ENCODE assay signal across 26 cellular contexts in genomic region chr17:42544874-42545283, GRCh38.
"Had no signal": no experiment of that assay in that cellular context is flagged by ENCODE, and none has a peak within 500 bp of the region (broad histone marks: within the 10 kb centered on the region; RNA-seq: fewer than 3 reads in every experiment).

No MANE protein-coding gene starts in this region.

- H3K27ac ChIP-seq: breast epithelium, foreskin keratinocyte, heart right ventricle, left ventricle myocardium inferior, neural progenitor cell, uterus had no signal

- DNase-seq: activated CD4-positive, alpha-beta memory T cell treated with anti-CD3 and anti-CD28 coated beads, Interleukin-2, amount 10 ng/mL, durations not matched to agents 7 days and 5 days; activated CD4-positive, alpha-beta T cell treated with anti-CD3 and anti-CD28 coated beads for 1 hour; activated CD4-positive, alpha-beta T cell treated with anti-CD3 and anti-CD28 coated beads, Interleukin-2, amount 10 ng/mL, durations not matched to agents 7 days and 5 days; activated CD8-positive, alpha-beta memory T cell treated with anti-CD3 and anti-CD28 coated beads, Interleukin-2, amount 50 U/mL, for 48 hours; activated naive CD8-positive, alpha-beta T cell treated with anti-CD3 and anti-CD28 coated beads, Interleukin-2, amount 50 U/mL, for 24 hours; activated T-cell treated with anti-CD3 and anti-CD28 coated beads, Interleukin-2, amount 50 U/mL, for 24 hours; amygdala; central memory CD4-positive, alpha-beta T cell; foreskin keratinocyte; heart right ventricle; left ventricle myocardium inferior; naive thymus-derived CD4-positive, alpha-beta T cell; occipital lobe; spleen; stimulated activated naive CD8-positive, alpha-beta T cell treated with anti-CD3 and anti-CD28 coated beads, Interleukin-15, amount 100 ng/mL, for 72 hours; substantia nigra; SW 1271; T-helper 17 cell; T1000; uterus had no signal

- H3K9me3 ChIP-seq: breast epithelium, heart right ventricle, left ventricle myocardium inferior, spleen, uterus had no signal

- H3K27me3 ChIP-seq: breast epithelium, foreskin keratinocyte, neural progenitor cell, uterus had no signal

- H3K36me3 Mint-ChIP-seq: activated naive CD4-positive, alpha-beta T cell treated with anti-CD3 and anti-CD28 coated beads, Interleukin-2, amount 50 U/mL, for 24 hours; type B pancreatic cell had no signal

- H3K9me3 Mint-ChIP-seq: activated CD4-positive, alpha-beta memory T cell treated with anti-CD3 and anti-CD28 coated beads, Interleukin-2, amount 10 ng/mL, durations not matched to agents 7 days and 5 days; activated CD4-positive, alpha-beta T cell treated with anti-CD3 and anti-CD28 coated beads, Interleukin-2, amount 10 ng/mL, durations not matched to agents 7 days and 5 days; activated naive CD4-positive, alpha-beta T cell treated with anti-CD3 and anti-CD28 coated beads, Interleukin-2, amount 50 U/mL, for 24 hours; activated naive CD8-positive, alpha-beta T cell treated with anti-CD3 and anti-CD28 coated beads, Interleukin-2, amount 50 U/mL, for 24 hours; activated T-cell treated with anti-CD3 and anti-CD28 coated beads, Interleukin-2, amount 50 U/mL, for 24 hours; naive thymus-derived CD4-positive, alpha-beta T cell; neural progenitor cell; stimulated activated naive CD8-positive, alpha-beta T cell treated with anti-CD3 and anti-CD28 coated beads, Interleukin-15, amount 100 ng/mL, for 72 hours; type B pancreatic cell had no signal

- H3K4me3 Mint-ChIP-seq: activated CD4-positive, alpha-beta memory T cell treated with anti-CD3 and anti-CD28 coated beads, Interleukin-2, amount 10 ng/mL, durations not matched to agents 7 days and 5 days; activated CD4-positive, alpha-beta T cell treated with anti-CD3 and anti-CD28 coated beads, Interleukin-2, amount 10 ng/mL, durations not matched to agents 7 days and 5 days; activated naive CD4-positive, alpha-beta T cell treated with anti-CD3 and anti-CD28 coated beads, Interleukin-2, amount 50 U/mL, for 24 hours; activated naive CD8-positive, alpha-beta T cell treated with anti-CD3 and anti-CD28 coated beads, Interleukin-2, amount 50 U/mL, for 24 hours; activated T-cell treated with anti-CD3 and anti-CD28 coated beads, Interleukin-2, amount 50 U/mL, for 24 hours; naive thymus-derived CD4-positive, alpha-beta T cell; neural progenitor cell; stimulated activated naive CD8-positive, alpha-beta T cell treated with anti-CD3 and anti-CD28 coated beads, Interleukin-15, amount 100 ng/mL, for 72 hours; T-helper 17 cell; type B pancreatic cell had no signal

- H3K4me1 ChIP-seq: breast epithelium, foreskin keratinocyte, uterus had no signal

- ATAC-seq: activated naive CD8-positive, alpha-beta T cell treated with anti-CD3 and anti-CD28 coated beads, Interleukin-2, amount 50 U/mL, for 24 hours; esophagus mucosa; foreskin keratinocyte; heart right ventricle; naive thymus-derived CD4-positive, alpha-beta T cell; right cardiac atrium; stimulated activated naive CD8-positive, alpha-beta T cell treated with anti-CD3 and anti-CD28 coated beads, Interleukin-15, amount 100 ng/mL, for 72 hours; T-helper 17 cell had no signal

- H3K4me3 ChIP-seq: breast epithelium, heart right ventricle, left ventricle myocardium inferior, neural progenitor cell, spleen, uterus had no signal

- H3K36me3 ChIP-seq: breast epithelium, neural progenitor cell, uterus had no signal

- H3K27ac Mint-ChIP-seq: activated CD4-positive, alpha-beta memory T cell treated with anti-CD3 and anti-CD28 coated beads, Interleukin-2, amount 10 ng/mL, durations not matched to agents 7 days and 5 days; activated naive CD4-positive, alpha-beta T cell treated with anti-CD3 and anti-CD28 coated beads, Interleukin-2, amount 50 U/mL, for 24 hours; activated naive CD8-positive, alpha-beta T cell treated with anti-CD3 and anti-CD28 coated beads, Interleukin-2, amount 50 U/mL, for 24 hours; activated T-cell treated with anti-CD3 and anti-CD28 coated beads, Interleukin-2, amount 50 U/mL, for 24 hours; neural progenitor cell; T-helper 17 cell; type B pancreatic cell had no signal

- H3K27me3 Mint-ChIP-seq: activated CD4-positive, alpha-beta memory T cell treated with anti-CD3 and anti-CD28 coated beads, Interleukin-2, amount 10 ng/mL, durations not matched to agents 7 days and 5 days; activated CD4-positive, alpha-beta T cell treated with anti-CD3 and anti-CD28 coated beads, Interleukin-2, amount 10 ng/mL, durations not matched to agents 7 days and 5 days; activated naive CD4-positive, alpha-beta T cell treated with anti-CD3 and anti-CD28 coated beads, Interleukin-2, amount 50 U/mL, for 24 hours; activated naive CD8-positive, alpha-beta T cell treated with anti-CD3 and anti-CD28 coated beads, Interleukin-2, amount 50 U/mL, for 24 hours; activated T-cell treated with anti-CD3 and anti-CD28 coated beads, Interleukin-2, amount 50 U/mL, for 24 hours; naive thymus-derived CD4-positive, alpha-beta T cell; stimulated activated naive CD8-positive, alpha-beta T cell treated with anti-CD3 and anti-CD28 coated beads, Interleukin-15, amount 100 ng/mL, for 72 hours; T-helper 17 cell; type B pancreatic cell had no signal
